In the genomic region with DNA sequence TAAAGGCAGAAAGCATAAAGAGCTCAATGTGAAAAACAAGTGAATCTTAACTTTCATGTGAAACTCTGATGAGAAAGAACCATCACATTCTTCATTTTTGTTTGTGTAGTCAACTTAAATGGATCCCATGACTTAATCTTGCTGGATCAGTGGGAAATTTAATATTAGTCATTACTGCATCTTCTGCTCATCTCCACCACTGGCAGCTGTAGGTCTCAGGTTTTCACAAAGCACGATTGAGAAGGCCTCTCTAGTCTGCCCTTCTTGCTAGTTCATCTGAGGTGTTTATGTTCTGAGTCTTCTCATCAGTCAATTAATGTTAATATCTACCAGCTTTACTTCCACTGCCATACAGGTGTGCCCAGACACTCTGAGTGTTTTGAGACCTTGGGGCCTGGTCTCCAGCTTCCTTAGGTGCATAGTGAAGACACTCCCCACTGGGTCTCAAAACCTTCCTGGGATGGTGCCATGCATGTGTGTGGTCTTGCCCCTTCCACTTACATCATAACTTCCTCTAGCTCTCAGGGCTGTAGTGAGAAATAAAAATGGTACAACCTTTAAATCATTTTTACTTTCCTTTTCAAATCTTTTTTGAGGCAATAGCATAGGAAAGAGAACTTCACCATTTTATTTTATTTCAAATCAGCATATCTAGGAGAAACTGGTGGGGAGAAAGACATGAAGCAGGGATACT, we compare ENCODE assay signal across 18 cellular contexts.
DNase-seq lines count a peak whose midpoint lies in the region; ATAC-seq, FAIRE-seq and TF ChIP-seq lines count a peak whose summit lies in the region.
"Had no signal": no experiment of that assay in that cellular context is flagged by ENCODE, and none has a peak within 500 bp of the region (broad histone marks: within the 10 kb centered on the region; RNA-seq: fewer than 3 reads in every experiment).

No MANE protein-coding gene starts in this region.

- no peaks in the 10 kb centered on the region for H3K9me3 Mint-ChIP-seq in activated naive CD8-positive, alpha-beta T cell (ENCODE audit: low read depth)
- H3K9me3 Mint-ChIP-seq in activated naive CD8-positive, alpha-beta T cell treated with anti-CD3 and anti-CD28 coated beads, Interleukin-2, amount 50 U/mL, for 24 hours = no peaks in the 10 kb centered on the region
- peaks cover 3% of the 10 kb centered on the region for H3K9me3 Mint-ChIP-seq in activated T-helper 17 cell treated with anti-CD3 and anti-CD28 coated beads, Interleukin-2, amount 50 U/mL, for 72 hours
- H3K9me3 Mint-ChIP-seq in nephron = peaks cover 4% of the 10 kb centered on the region

- no peak for ATAC-seq in activated naive CD8-positive, alpha-beta T cell treated with anti-CD3 and anti-CD28 coated beads, Interleukin-2, amount 50 U/mL, for 24 hours
- ATAC-seq in activated T-helper 17 cell treated with anti-CD3 and anti-CD28 coated beads, Interleukin-2, amount 50 U/mL, for 72 hours (replicated peaks) = no peak
- ATAC-seq in HG03354 (IDR thresholded peaks at IDR 0.05; ENCODE audit: poor library complexity, severe bottlenecking, unreplicated experiment) = no peak

- peaks cover 14% of the 10 kb centered on the region for H3K4me1 Mint-ChIP-seq in activated naive CD8-positive, alpha-beta T cell (ENCODE audit: low read depth)
- H3K4me1 Mint-ChIP-seq in activated naive CD8-positive, alpha-beta T cell treated with anti-CD3 and anti-CD28 coated beads, Interleukin-2, amount 50 U/mL, for 24 hours = peaks cover 11% of the 10 kb centered on the region
- H3K4me1 Mint-ChIP-seq in activated T-helper 17 cell treated with anti-CD3 and anti-CD28 coated beads, Interleukin-2, amount 50 U/mL, for 72 hours = peaks cover 5% of the 10 kb centered on the region
- H3K4me1 Mint-ChIP-seq in nephron = peaks cover 46% of the 10 kb centered on the region

- no peak overlapping the region for H3K27ac ChIP-seq in dorsolateral prefrontal cortex

- no peaks in the 10 kb centered on the region for H3K27me3 Mint-ChIP-seq in activated naive CD8-positive, alpha-beta T cell
- H3K27me3 Mint-ChIP-seq in activated naive CD8-positive, alpha-beta T cell treated with anti-CD3 and anti-CD28 coated beads, Interleukin-2, amount 50 U/mL, for 24 hours = no peaks in the 10 kb centered on the region
- H3K27me3 Mint-ChIP-seq in activated T-helper 17 cell treated with anti-CD3 and anti-CD28 coated beads, Interleukin-2, amount 50 U/mL, for 72 hours = no peaks in the 10 kb centered on the region
- no peaks in the 10 kb centered on the region for H3K27me3 Mint-ChIP-seq in nephron (ENCODE audit: low read depth)

- H3K27me3 ChIP-seq in dorsolateral prefrontal cortex = no peaks in the 10 kb centered on the region
- H3K27me3 ChIP-seq: BE2C had no signal

- FAIRE-seq in GM19239 (lab: Jason Lieb, UNC) = peak; percentile 52
- FAIRE-seq: G401.6, GM12891, H1 had no signal

- H3K4me3 Mint-ChIP-seq in activated naive CD8-positive, alpha-beta T cell = no peak overlapping the region
- no peak overlapping the region for H3K4me3 Mint-ChIP-seq in activated naive CD8-positive, alpha-beta T cell treated with anti-CD3 and anti-CD28 coated beads, Interleukin-2, amount 50 U/mL, for 24 hours
- no peak overlapping the region for H3K4me3 Mint-ChIP-seq in activated T-helper 17 cell treated with anti-CD3 and anti-CD28 coated beads, Interleukin-2, amount 50 U/mL, for 72 hours
- H3K4me3 Mint-ChIP-seq in nephron = no peak overlapping the region

- intact Hi-C loops in dorsolateral prefrontal cortex (cut with DNase I) = no loop called here

- no peak overlapping the region for H3K4me3 ChIP-seq in dorsolateral prefrontal cortex

- DNase-seq in activated naive CD8-positive, alpha-beta T cell treated with anti-CD3 and anti-CD28 coated beads, Interleukin-2, amount 50 U/mL, for 24 hours = no peak
- DNase-seq in GM19239 (ENCODE audit: insufficient read length, low spot score) (no peak), SIG-M5 (lab: John Stamatoyannopoulos, UW) (no peak), dorsolateral prefrontal cortex (no peak)
- DNase-seq: BE2C, DMS79 treated with DMSO at 0.1 percent for 48 hours, KBM-7, NCI-H1092 treated with DMSO at 0.1 percent for 48 hours, NCI-H2081 treated with DMSO at 0.1 percent for 48 hours, NCI-H510A treated with DMSO at 0.1 percent for 48 hours, SHP77 treated with DMSO at 0.1 percent for 48 hours had no signal

- H3K36me3 Mint-ChIP-seq in activated naive CD8-positive, alpha-beta T cell = peaks cover 4% of the 10 kb centered on the region
- no peaks in the 10 kb centered on the region for H3K36me3 Mint-ChIP-seq in activated naive CD8-positive, alpha-beta T cell treated with anti-CD3 and anti-CD28 coated beads, Interleukin-2, amount 50 U/mL, for 24 hours (ENCODE audit: low read depth)
- no peaks in the 10 kb centered on the region for H3K36me3 Mint-ChIP-seq in activated T-helper 17 cell treated with anti-CD3 and anti-CD28 coated beads, Interleukin-2, amount 50 U/mL, for 72 hours (ENCODE audit: low read depth)
- no peaks in the 10 kb centered on the region for H3K36me3 Mint-ChIP-seq in nephron (ENCODE audit: low read depth)

- TF ChIP-seq CTCF in nephron (IDR thresholded peaks at IDR 0.05; ENCODE audit: unreplicated experiment in 3 of 3) (no peak), dorsolateral prefrontal cortex (IDR thresholded peaks at IDR 0.05 in 54 of 56, conservative IDR thresholded peaks at IDR 0.05 in 2 of 56; ENCODE audit: low read depth in 1 of 56, partially characterized antibody in 56 of 56) (no peak)

- peak overlapping the region; percentile 59 for H3K27ac Mint-ChIP-seq in activated naive CD8-positive, alpha-beta T cell
- no peak overlapping the region for H3K27ac Mint-ChIP-seq in activated naive CD8-positive, alpha-beta T cell treated with anti-CD3 and anti-CD28 coated beads, Interleukin-2, amount 50 U/mL, for 24 hours
- H3K27ac Mint-ChIP-seq in activated T-helper 17 cell treated with anti-CD3 and anti-CD28 coated beads, Interleukin-2, amount 50 U/mL, for 72 hours = peak overlapping the region; percentile 34
- H3K27ac Mint-ChIP-seq in nephron = peak overlapping the region; percentile 88 to 89 (median 88)
